29 cellular contexts compared by ENCODE assay signal in genomic region chr15:46077220-46077619, GRCh38.
"Had no signal": no experiment of that assay in that cellular context is flagged by ENCODE, and none has a peak within 500 bp of the region (broad histone marks: within the 10 kb centered on the region; RNA-seq: fewer than 3 reads in every experiment).

No MANE protein-coding gene starts in this region.

- ATAC-seq: esophagus mucosa; gastrocnemius medialis; left lobe of liver; mucosa of descending colon; naive thymus-derived CD4-positive, alpha-beta T cell; psoas muscle; right lobe of liver; stimulated activated naive B cell treated with anti-CD40 and anti-IgM and Interleukin-4, amounts not matched to agents 10 μg/mL and 1 μg/mL and 100 μg/mL, for 72 hours; upper lobe of right lung had no signal

- H3K4me3 Mint-ChIP-seq: memory B cell; mesothelial cell of epicardium; naive thymus-derived CD4-positive, alpha-beta T cell; nephron; stimulated activated naive B cell treated with anti-CD40 and anti-IgM and Interleukin-4, amounts not matched to agents 10 μg/mL and 1 μg/mL and 100 μg/mL, for 72 hours; stimulated activated naive CD8-positive, alpha-beta T cell treated with anti-CD3 and anti-CD28 coated beads, Interleukin-15, Interleukin-2, amounts not matched to agents 100 ng/mL and 50 ng/mL, for 24 hours had no signal

- H3K27me3 Mint-ChIP-seq: stimulated activated naive B cell treated with anti-CD40 and anti-IgM and Interleukin-4, amounts not matched to agents 10 μg/mL and 1 μg/mL and 100 μg/mL, for 72 hours; stimulated activated naive CD8-positive, alpha-beta T cell treated with anti-CD3 and anti-CD28 coated beads, Interleukin-15, Interleukin-2, amounts not matched to agents 100 ng/mL and 50 ng/mL, for 24 hours had no signal

- H3K4me3 ChIP-seq: coronary artery, gastrocnemius medialis, lung, mucosa of descending colon, psoas muscle, right lobe of liver, thoracic aorta, tibial nerve, upper lobe of right lung, uterus had no signal

- H3K9me3 Mint-ChIP-seq: mesothelial cell of epicardium; nephron; stimulated activated naive B cell treated with anti-CD40 and anti-IgM and Interleukin-4, amounts not matched to agents 10 μg/mL and 1 μg/mL and 100 μg/mL, for 72 hours; stimulated activated naive CD8-positive, alpha-beta T cell treated with anti-CD3 and anti-CD28 coated beads, Interleukin-15, Interleukin-2, amounts not matched to agents 100 ng/mL and 50 ng/mL, for 24 hours had no signal

- H3K27me3 ChIP-seq: gastrocnemius medialis, right lobe of liver, tibial nerve, upper lobe of right lung, uterus had no signal

- H3K4me1 ChIP-seq: gastrocnemius medialis, right lobe of liver, upper lobe of right lung had no signal

- H3K36me3 Mint-ChIP-seq: memory B cell; mesothelial cell of epicardium; naive thymus-derived CD4-positive, alpha-beta T cell; stimulated activated naive B cell treated with anti-CD40 and anti-IgM and Interleukin-4, amounts not matched to agents 10 μg/mL and 1 μg/mL and 100 μg/mL, for 72 hours had no signal

- H3K36me3 ChIP-seq: gastrocnemius medialis, right lobe of liver, thoracic aorta, tibial nerve, upper lobe of right lung, uterus had no signal

- H3K27ac ChIP-seq: coronary artery, gastrocnemius medialis, psoas muscle, right lobe of liver, thoracic aorta, tibial nerve, upper lobe of right lung, uterus had no signal

- H3K4me1 Mint-ChIP-seq: memory B cell; naive thymus-derived CD4-positive, alpha-beta T cell; stimulated activated naive B cell treated with anti-CD40 and anti-IgM and Interleukin-4, amounts not matched to agents 10 μg/mL and 1 μg/mL and 100 μg/mL, for 72 hours had no signal

- H3K9me3 ChIP-seq: gastrocnemius medialis, mucosa of descending colon, psoas muscle, right lobe of liver, thoracic aorta, tibial nerve, upper lobe of right lung, uterus had no signal

- H3K27ac Mint-ChIP-seq: memory B cell; mesothelial cell of epicardium; naive thymus-derived CD4-positive, alpha-beta T cell; stimulated activated naive B cell treated with anti-CD40 and anti-IgM and Interleukin-4, amounts not matched to agents 10 μg/mL and 1 μg/mL and 100 μg/mL, for 72 hours; stimulated activated naive CD8-positive, alpha-beta T cell treated with anti-CD3 and anti-CD28 coated beads, Interleukin-15, Interleukin-2, amounts not matched to agents 100 ng/mL and 50 ng/mL, for 24 hours had no signal

- DNase-seq: dermis blood vessel endothelial cell; effector memory CD4-positive, alpha-beta T cell; foreskin fibroblast; gastrocnemius medialis; head of caudate nucleus; kidney; mucosa of descending colon; naive thymus-derived CD4-positive, alpha-beta T cell; nucleus accumbens; posterior cingulate gyrus; psoas muscle; retina; right lobe of liver; small intestine; stimulated activated CD4-positive, alpha-beta T cell treated with anti-CD3 and anti-CD28 coated beads, Interleukin-15, amount 100 ng/mL, for 24 hours; stimulated activated CD4-positive, alpha-beta T cell treated with anti-CD3 and anti-CD28 coated beads, Interleukin-2, amount 100 ng/mL, for 48 hours; stimulated activated naive B cell treated with anti-CD40 and anti-IgM and Interleukin-4, amounts not matched to agents 10 μg/mL and 1 μg/mL and 100 μg/mL, for 72 hours; upper lobe of right lung; uterus had no signal
